32 cellular contexts compared by ENCODE assay signal in genomic region chr20:1735417-1736089, GRCh38.
"Had no signal": no experiment of that assay in that cellular context is flagged by ENCODE, and none has a peak within 500 bp of the region (broad histone marks: within the 10 kb centered on the region; RNA-seq: fewer than 3 reads in every experiment).

No MANE protein-coding gene starts in this region.

- H3K4me1 Mint-ChIP-seq: brain, neural crest cell had no signal

- H3K4me1 ChIP-seq: adrenal gland, ascending aorta, gastrocnemius medialis, parathyroid adenoma, psoas muscle, uterus had no signal

- H3K27me3 ChIP-seq: ascending aorta, uterus had no signal

- H3K9ac ChIP-seq: parathyroid adenoma had no signal

- H3K27me3 Mint-ChIP-seq: activated naive CD8-positive, alpha-beta T cell had no signal

- H3K9me3 ChIP-seq: adrenal gland, ascending aorta, gastrocnemius medialis, psoas muscle, thoracic aorta, uterus had no signal

- H3K36me3 Mint-ChIP-seq: activated CD8-positive, alpha-beta memory T cell treated with anti-CD3 and anti-CD28 coated beads, Interleukin-2, amount 10 ng/mL, durations not matched to agents 7 days and 5 days; brain; naive thymus-derived CD8-positive, alpha-beta T cell had no signal

- H3K36me3 ChIP-seq: adrenal gland, ascending aorta, gastrocnemius medialis, thoracic aorta, uterus had no signal

- H3K9me3 Mint-ChIP-seq: activated B cell treated with CpG ODN at 0.5 μM for 24 hours; activated T-cell treated with anti-CD3 and anti-CD28 coated beads, Interleukin-2, amount 50 U/mL, for 72 hours; brain; naive thymus-derived CD8-positive, alpha-beta T cell; neural crest cell; T-helper 2 cell treated with Interferon-gamma antibody and Interleukin-4, amounts not matched to agents 5 μg/mL and 100 μg/mL, for 36 hours had no signal

- ATAC-seq: activated CD8-positive, alpha-beta memory T cell treated with anti-CD3 and anti-CD28 coated beads, Interleukin-2, amount 10 ng/mL, durations not matched to agents 7 days and 5 days; activated CD8-positive, alpha-beta T cell treated with anti-CD3 and anti-CD28 coated beads, Interleukin-2, amount 10 ng/mL, durations not matched to agents 7 days and 5 days; gastrocnemius medialis; left colon; psoas muscle had no signal

- H3K4me3 ChIP-seq: adrenal gland, ascending aorta, gastrocnemius medialis, psoas muscle, smooth muscle cell, thoracic aorta, uterus had no signal

- FAIRE-seq: colon, endometrium, keratinocyte had no signal

- DNase-seq: activated B cell treated with CpG ODN at 0.5 μM for 24 hours; activated CD8-positive, alpha-beta memory T cell treated with anti-CD3 and anti-CD28 coated beads, Interleukin-2, amount 10 ng/mL, durations not matched to agents 7 days and 5 days; activated CD8-positive, alpha-beta T cell treated with anti-CD3 and anti-CD28 coated beads, Interleukin-2, amount 10 ng/mL, durations not matched to agents 7 days and 5 days; activated naive CD4-positive, alpha-beta T cell treated with Interleukin-2 at 50 U/mL for 16 hours; activated T-cell treated with anti-CD3 and anti-CD28 coated beads, Interleukin-2, amount 50 U/mL, for 72 hours; adrenal gland; central memory CD4-positive, alpha-beta T cell; effector CD8-positive, alpha-beta T cell; gastrocnemius medialis; glutamatergic neuron; left colon; mesenchymal stem cell; naive thymus-derived CD8-positive, alpha-beta T cell; occipital lobe; psoas muscle; stimulated activated CD4-positive, alpha-beta T cell treated with anti-CD3 and anti-CD28 coated beads, Interleukin-15, amount 100 ng/mL, for 24 hours; stimulated activated CD4-positive, alpha-beta T cell treated with anti-CD3 and anti-CD28 coated beads, Interleukin-2, amount 100 ng/mL, for 24 hours; stimulated activated naive CD4-positive, alpha-beta T cell treated with Interleukin-2 at 50 U/mL for 16 hours; T-helper 1 cell; trophoblast cell; uterus had no signal

- H3K27ac Mint-ChIP-seq: activated B cell treated with CpG ODN at 0.5 μM for 24 hours; activated CD8-positive, alpha-beta memory T cell treated with anti-CD3 and anti-CD28 coated beads, Interleukin-2, amount 10 ng/mL, durations not matched to agents 7 days and 5 days; activated CD8-positive, alpha-beta T cell treated with anti-CD3 and anti-CD28 coated beads, Interleukin-2, amount 10 ng/mL, durations not matched to agents 7 days and 5 days; brain; T-helper 2 cell treated with Interferon-gamma antibody and Interleukin-4, amounts not matched to agents 5 μg/mL and 100 μg/mL, for 36 hours had no signal

- H3K27ac ChIP-seq: adrenal gland, ascending aorta, gastrocnemius medialis, parathyroid adenoma, psoas muscle, thoracic aorta, uterus had no signal

- H3K4me3 Mint-ChIP-seq: activated B cell treated with CpG ODN at 0.5 μM for 24 hours; activated CD8-positive, alpha-beta memory T cell treated with anti-CD3 and anti-CD28 coated beads, Interleukin-2, amount 10 ng/mL, durations not matched to agents 7 days and 5 days; activated CD8-positive, alpha-beta T cell treated with anti-CD3 and anti-CD28 coated beads, Interleukin-2, amount 10 ng/mL, durations not matched to agents 7 days and 5 days; activated naive CD8-positive, alpha-beta T cell; activated T-cell treated with anti-CD3 and anti-CD28 coated beads, Interleukin-2, amount 50 U/mL, for 72 hours; brain; naive thymus-derived CD8-positive, alpha-beta T cell; neural crest cell; T-helper 2 cell treated with Interferon-gamma antibody and Interleukin-4, amounts not matched to agents 5 μg/mL and 100 μg/mL, for 36 hours had no signal
